ENCODE assay signal across 8 cellular contexts in genomic region chr22:36467042-36467810, GRCh38. TPM values are rescaled to one million over a fixed set of nuclear protein-coding genes. Genes with fewer than 3 reads are reported as not detected.
A peak's percentile ranks its signal among the peaks of the same experiment; 100 is the strongest.
DNase-seq lines count a peak whose midpoint lies in the region; ATAC-seq and TF ChIP-seq lines count a peak whose summit lies in the region.

No MANE protein-coding gene starts in this region.

- H3K9me3 ChIP-seq in T-helper 17 cell (ENCODE audit: control insufficient read depth, low read length, poor library complexity, severe bottlenecking) (no peaks in the 10 kb centered on the region), skeletal muscle satellite cell (replicated peaks; ENCODE audit: low read length) (no peaks in the 10 kb centered on the region)

- no peak overlapping the region for H3K4me3 Mint-ChIP-seq in T-helper 17 cell

- no peaks in the 10 kb centered on the region for H3K27me3 Mint-ChIP-seq in T-helper 17 cell

- H3K9ac ChIP-seq in skeletal muscle satellite cell (ENCODE audit: low read depth, low read length) = peak overlapping the region; percentile 75

- intact Hi-C loops in head of caudate nucleus (cut with DNase I) = no loop called here

- no peak for ATAC-seq in T-helper 17 cell
- no peak for ATAC-seq in HG03378 (IDR thresholded peaks at IDR 0.05; ENCODE audit: unreplicated experiment)
- ATAC-seq in omental fat pad (ENCODE audit: low FRiP score) = no peak

- H3K27me3 ChIP-seq in skeletal muscle satellite cell (ENCODE audit: control insufficient read depth, insufficient read depth, low read length) = no peaks in the 10 kb centered on the region

- peak overlapping the region; percentile 84 for H3K27ac Mint-ChIP-seq in T-helper 17 cell

- peak overlapping the region; percentile 82 for H3K4me2 ChIP-seq in skeletal muscle satellite cell (ENCODE audit: low read length)

- H3K4me3 ChIP-seq in fibroblast of the aortic adventitia (ENCODE audit: low read depth, low read length) (no peak overlapping the region), skeletal muscle satellite cell (ENCODE audit: low read length) (peak overlapping the region; percentile 58)

- no peak for TF ChIP-seq CTCF in fibroblast of the aortic adventitia (IDR thresholded peaks at IDR 0.05; ENCODE audit: insufficient read depth, low read length)
- no peak for TF ChIP-seq CTCF in omental fat pad (IDR thresholded peaks at IDR 0.05)

- peaks cover 13% of the 10 kb centered on the region for H3K4me1 Mint-ChIP-seq in T-helper 17 cell

- DNase-seq in HCEC 1CT = peak; percentile 88
- no peak for DNase-seq in T-helper 17 cell
- DNase-seq in fibroblast of the aortic adventitia (ENCODE audit: low read depth) = peak; percentile 72
- DNase-seq in head of caudate nucleus = no peak
- DNase-seq in cerebellar nuclear complex (lab: John Stamatoyannopoulos, UW) = no peak
- no peak for DNase-seq in omental fat pad (ENCODE audit: low spot score)

- peaks cover 6% of the 10 kb centered on the region for H3K36me3 ChIP-seq in skeletal muscle satellite cell (ENCODE audit: insufficient read depth, low read length)

- H3K4me1 ChIP-seq in skeletal muscle satellite cell (ENCODE audit: control insufficient read depth, insufficient read depth, low read length) = peaks cover 86% of the 10 kb centered on the region

- peaks cover 3% of the 10 kb centered on the region for H3K36me3 Mint-ChIP-seq in T-helper 17 cell (ENCODE audit: low read depth)

RNA-seq across cellular contexts. Expression of gene TXN2, which starts 14.2 kb away (rescaled TPM):
- total RNA-seq in T-helper 17 cell = 10 to 100 TPM; 27.0 to 32.3 TPM
- 38.8 and 74.6 TPM in 2 replicates for total RNA-seq in fibroblast of the aortic adventitia (ENCODE audit: low replicate concordance)
- 23.1 and 36.3 TPM in 2 replicates for total RNA-seq in skeletal muscle satellite cell (2012; rRNA removed)
- 10 to 100 TPM; 53.2 to 82.0 (median 66.2) TPM for total RNA-seq in omental fat pad

RNA-seq across cellular contexts. Expression of gene FOXRED2, which starts 39.6 kb away (rescaled TPM):
- 1 to 10 TPM; 1.0 to 1.3 TPM for total RNA-seq in T-helper 17 cell
- total RNA-seq in fibroblast of the aortic adventitia (ENCODE audit: low replicate concordance) = 27.8 and 28.1 TPM in 2 replicates
- total RNA-seq in skeletal muscle satellite cell (2012; rRNA removed) = 8.7 and 11.7 TPM in 2 replicates
- total RNA-seq in omental fat pad = 10 to 100 TPM in 1 of 4 donors, 1 to 10 TPM in 3; 4.0 to 11.7 (median 5.1) TPM

Comparison
In these comparisons a context has a peak if more than half of its experiments do, and no peak if none do; other contexts are left out.
1. DNase-seq: peak in HCEC 1CT (single experiment) and fibroblast of the aortic adventitia (single experiment); none in T-helper 17 cell (0 of 3), head of caudate nucleus (0 of 42), cerebellar nuclear complex (0 of 2) and omental fat pad (single experiment).